Comparison of ENCODE assay signal across 11 cellular contexts in the genomic region with DNA sequence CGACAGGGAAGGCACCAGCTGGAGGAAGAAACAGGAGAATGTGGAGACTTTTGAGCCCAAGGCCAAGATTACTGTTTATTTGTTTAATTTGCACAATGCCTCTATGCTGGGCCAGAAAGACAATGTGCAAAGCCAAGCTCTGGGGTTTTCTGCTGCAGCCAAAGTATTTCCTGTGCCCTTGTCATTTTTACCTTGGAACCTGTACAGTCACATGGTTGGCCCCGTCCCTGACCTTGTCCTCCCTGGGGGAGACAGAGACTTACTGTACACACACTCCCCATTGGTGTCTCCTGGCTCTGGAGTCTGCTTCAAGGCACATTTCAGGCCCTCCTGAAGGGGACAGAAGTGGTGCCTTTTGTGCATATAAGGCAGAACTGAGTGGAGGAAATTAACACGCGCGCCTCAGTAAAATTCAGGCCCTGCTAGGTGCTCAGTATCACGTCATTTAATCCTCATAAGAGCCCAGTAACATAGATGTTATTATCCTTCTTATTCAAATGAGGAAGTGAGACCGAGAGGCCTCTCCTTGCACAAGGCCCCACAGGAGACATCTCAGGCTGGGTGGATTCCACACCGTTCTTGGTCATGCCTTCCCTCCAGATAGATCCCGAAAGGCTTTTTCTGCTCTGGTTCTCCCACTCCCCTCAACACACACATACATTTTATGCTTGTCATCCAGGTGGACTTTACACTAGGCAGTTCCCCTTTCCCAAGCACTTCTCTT. TPM values are rescaled to one million over a fixed set of nuclear protein-coding genes. Genes with fewer than 3 reads are reported as not detected.
DNase-seq lines count a peak whose midpoint lies in the region; ATAC-seq lines count a peak whose summit lies in the region.
"Had no signal": no experiment of that assay in that cellular context is flagged by ENCODE, and none has a peak within 500 bp of the region (broad histone marks: within the 10 kb centered on the region; RNA-seq: fewer than 3 reads in every experiment).

No MANE protein-coding gene starts in this region.

- H3K27me3 Mint-ChIP-seq in natural killer cell treated with Interleukin-12 subunit alpha and Interleukin-12 subunit beta and Interleukin-15 and Interleukin-18, amount 100 ng/mL, for 72 hours, result peaks cover 7 to 12% of the 10 kb centered on the region in 2 donors

- H3K9me3 Mint-ChIP-seq in natural killer cell treated with Interleukin-12 subunit alpha and Interleukin-12 subunit beta and Interleukin-15 and Interleukin-18, amount 100 ng/mL, for 72 hours, result no peaks in the 10 kb centered on the region
- H3K9me3 Mint-ChIP-seq: HFFc6 had no signal

- H3K36me3 Mint-ChIP-seq in natural killer cell treated with Interleukin-12 subunit alpha and Interleukin-12 subunit beta and Interleukin-15 and Interleukin-18, amount 100 ng/mL, for 72 hours, result no peaks in the 10 kb centered on the region

- H3K4me3 Mint-ChIP-seq in natural killer cell treated with Interleukin-12 subunit alpha and Interleukin-12 subunit beta and Interleukin-15 and Interleukin-18, amount 100 ng/mL, for 72 hours, result no peak overlapping the region
- H3K4me3 Mint-ChIP-seq: activated T-cell treated with anti-CD3 and anti-CD28 coated beads, Interleukin-2, amount 50 U/mL, for 72 hours; HFFc6 had no signal

- ATAC-seq in GM18519 (IDR thresholded peaks at IDR 0.05; ENCODE audit: low FRiP score, unreplicated experiment), result peak; percentile 79
- peak; percentile 82 for ATAC-seq in GM21737 (IDR thresholded peaks at IDR 0.05; ENCODE audit: unreplicated experiment)
- peak; percentile 67 for ATAC-seq in HG03460 (IDR thresholded peaks at IDR 0.05; ENCODE audit: unreplicated experiment)
- ATAC-seq in natural killer cell treated with Interleukin-12 subunit alpha and Interleukin-12 subunit beta and Interleukin-15 and Interleukin-18, amount 100 ng/mL, for 72 hours, result no peak
- ATAC-seq: activated T-cell treated with anti-CD3 and anti-CD28 coated beads, Interleukin-2, amount 50 U/mL, for 72 hours had no signal

- H3K4me1 Mint-ChIP-seq in natural killer cell treated with Interleukin-12 subunit alpha and Interleukin-12 subunit beta and Interleukin-15 and Interleukin-18, amount 100 ng/mL, for 72 hours (ENCODE audit: low read depth in 2 of 2), result no peaks in the 10 kb centered on the region

- no peak overlapping the region for H3K27ac Mint-ChIP-seq in natural killer cell treated with Interleukin-12 subunit alpha and Interleukin-12 subunit beta and Interleukin-15 and Interleukin-18, amount 100 ng/mL, for 72 hours
- H3K27ac Mint-ChIP-seq: activated T-cell treated with anti-CD3 and anti-CD28 coated beads, Interleukin-2, amount 50 U/mL, for 72 hours; HFFc6 had no signal

- peak; percentile 48 for DNase-seq in germinal center (ENCODE audit: low spot score)
- DNase-seq in occipital lobe (lab: John Stamatoyannopoulos, UW), result no peak
- no peak for DNase-seq in ecto neural progenitor cell (ENCODE audit: low spot score)
- no peak for DNase-seq in natural killer cell treated with Interleukin-12 subunit alpha and Interleukin-12 subunit beta and Interleukin-15 and Interleukin-18, amount 100 ng/mL, for 72 hours (ENCODE audit: low spot score)
- no peak for DNase-seq in 8988T
- DNase-seq: activated T-cell treated with anti-CD3 and anti-CD28 coated beads, Interleukin-2, amount 50 U/mL, for 72 hours; HFFc6; T-helper 1 cell had no signal

RNA-seq across cellular contexts. Expression of a gene that starts 21.1 kb away (rescaled TPM):
- 31.0 TPM for total RNA-seq in occipital lobe
- under 1 TPM in 1 of 2 donors, not detected in 1; 0.14 TPM for total RNA-seq in natural killer cell treated with Interleukin-12 subunit alpha and Interleukin-12 subunit beta and Interleukin-15 and Interleukin-18, amount 100 ng/mL, for 72 hours

RNA-seq across cellular contexts. Expression of a gene that starts 36.9 kb away (rescaled TPM):
- total RNA-seq in occipital lobe, result 7.8 TPM
- not detected for total RNA-seq in natural killer cell treated with Interleukin-12 subunit alpha and Interleukin-12 subunit beta and Interleukin-15 and Interleukin-18, amount 100 ng/mL, for 72 hours
- total RNA-seq: activated T-cell treated with anti-CD3 and anti-CD28 coated beads, Interleukin-2, amount 50 U/mL, for 72 hours had no signal

Comparison
In these comparisons a context has a peak if more than half of its experiments do, and no peak if none do; other contexts are left out.
1. ATAC-seq: peak in GM18519 (single experiment), GM21737 (single experiment) and HG03460 (single experiment); none in natural killer cell treated with Interleukin-12 subunit alpha and Interleukin-12 subunit beta and Interleukin-15 and Interleukin-18, amount 100 ng/mL, for 72 hours (0 of 2).
2. RNA of a gene that starts 21.1 kb away (total RNA-seq): 31.0 TPM in occipital lobe (single experiment); 0.14 TPM in natural killer cell treated with Interleukin-12 subunit alpha and Interleukin-12 subunit beta and Interleukin-15 and Interleukin-18, amount 100 ng/mL, for 72 hours; every median in the first group is over 10 times any median in the second.